In genomic region chr13:98261165-98261672, GRCh38 we compare ENCODE assay signal across 15 cellular contexts.
DNase-seq lines count a peak whose midpoint lies in the region; ATAC-seq, FAIRE-seq and TF ChIP-seq lines count a peak whose summit lies in the region.
"Had no signal": no experiment of that assay in that cellular context is flagged by ENCODE, and none has a peak within 500 bp of the region (broad histone marks: within the 10 kb centered on the region; RNA-seq: fewer than 3 reads in every experiment).

No MANE protein-coding gene starts in this region.

- intact Hi-C loops in Caco-2 (cut with micrococcal nuclease; ENCODE audit: unreplicated experiment), result loop anchor here (1.0 to 10.0 kb wide), 3 partner anchors 12 to 86 kb away; partner anchors contain the start of gene RNF113B
- intact Hi-C loops in HepG2 (cut with micrococcal nuclease; ENCODE audit: unreplicated experiment), result loop anchor here (10.0 kb wide), 1 partner anchor 236 kb away; no protein-coding TSS in a partner anchor
- intact Hi-C loops in sigmoid colon (cut with DNase I), result no loop called here

- no peaks in the 10 kb centered on the region for H3K36me3 ChIP-seq in Caco-2 (ENCODE audit: control insufficient read depth, insufficient read depth, low read length)
- no peaks in the 10 kb centered on the region for H3K36me3 ChIP-seq in SJSA1
- peaks cover 2 to 10% of the 10 kb centered on the region in 2 experiments; a peak in 3 of 5 replicates for H3K36me3 ChIP-seq in HepG2 (replicated peaks in 1 of 2; ENCODE audit: control insufficient read depth in 1 of 2, insufficient read depth in 2 of 2, low read length in 2 of 2)
- H3K36me3 ChIP-seq in sigmoid colon, result no peaks in the 10 kb centered on the region

- DNase-seq in Caco-2 (peak in 1 of 2 experiments; percentile 65), SJSA1 (ENCODE audit: low read depth in 1 of 2, low spot score in 2 of 2) (peak in 1 of 2 experiments; percentile 37), HepG2 (ENCODE audit: low spot score) (peak; percentile 46), sigmoid colon (no peak), DMS 273 treated with DMSO at 0.1 percent for 48 hours (lab: John Stamatoyannopoulos, UW) (no peak)
- DNase-seq in activated CD4-positive, alpha-beta T cell treated with anti-CD3 and anti-CD28 coated beads, Interleukin-2, amount 50 U/mL, for 1 hour, result no peak
- no peak for DNase-seq in stimulated activated naive B cell treated with anti-CD40 and anti-IgM and Interleukin-4, amounts not matched to agents 10 μg/mL and 1 μg/mL and 100 μg/mL, for 72 hours
- DNase-seq: KBM-7, NCI-H1092, NCI-H345, NCI-H526 treated with DMSO at 0.1 percent for 48 hours had no signal

- no peak overlapping the region for H3K4me2 ChIP-seq in HepG2 (ENCODE audit: low read depth, low read length)

- H3K27me3 ChIP-seq in Caco-2 (replicated peaks; ENCODE audit: control insufficient read depth, insufficient read depth, low read length), result no peaks in the 10 kb centered on the region
- H3K27me3 ChIP-seq in SJSA1 (replicated peaks), result no peaks in the 10 kb centered on the region
- no peaks in the 10 kb centered on the region for H3K27me3 ChIP-seq in HepG2 (ENCODE audit: control insufficient read depth in 1 of 2, insufficient read depth in 2 of 2, low read length in 2 of 2)
- H3K27me3 ChIP-seq in sigmoid colon, result no peaks in the 10 kb centered on the region

- H3K36me3 Mint-ChIP-seq in Caco-2 (ENCODE audit: insufficient read depth, unreplicated experiment), result peaks cover 9% of the 10 kb centered on the region
- H3K36me3 Mint-ChIP-seq in stimulated activated naive B cell treated with anti-CD40 and anti-IgM and Interleukin-4, amounts not matched to agents 10 μg/mL and 1 μg/mL and 100 μg/mL, for 72 hours, result no peaks in the 10 kb centered on the region

- H3K4me3 Mint-ChIP-seq in Caco-2 (ENCODE audit: unreplicated experiment), result peak overlapping the region; percentile 3
- no peak overlapping the region for H3K4me3 Mint-ChIP-seq in stimulated activated naive B cell treated with anti-CD40 and anti-IgM and Interleukin-4, amounts not matched to agents 10 μg/mL and 1 μg/mL and 100 μg/mL, for 72 hours

- BruUV-seq in Caco-2 (replicated peaks; lab: Mats Ljungman, UMichigan), result no TSS peak
- BruUV-seq in HepG2 (replicated peaks; lab: Mats Ljungman, UMichigan), result no TSS peak

- no peaks in the 10 kb centered on the region for H3K9me3 ChIP-seq in Caco-2
- H3K9me3 ChIP-seq in SJSA1 (replicated peaks), result no peaks in the 10 kb centered on the region
- no peaks in the 10 kb centered on the region for H3K9me3 ChIP-seq in HepG2 (ENCODE audit: low read length)
- no peaks in the 10 kb centered on the region for H3K9me3 ChIP-seq in sigmoid colon

- TF ChIP-seq POLR2A in HepG2 (IDR thresholded peaks at IDR 0.05; ENCODE audit: insufficient read depth in 1 of 2, low read depth in 2 of 2, low read length in 2 of 2) (no peak), sigmoid colon (IDR thresholded peaks at IDR 0.05) (no peak)

- no peak overlapping the region for H2AFZ ChIP-seq in HepG2 (ENCODE audit: low read length)

- POLR2A ChIA-PET in Caco-2 (lab: Charles Lee), result interaction anchor here (1.4 kb wide), 1 partner anchor 12 kb away, joined by 5 read pairs; no protein-coding TSS in a partner anchor
- POLR2A ChIA-PET in HepG2 (lab: Yijun Ruan, JAX), result interaction anchor here (0.7 to 2.3 kb wide), 2 partner anchors 15 to 320 kb away, joined by 3 to 10 read pairs; no protein-coding TSS in a partner anchor

- in situ Hi-C loops in HepG2 (cut with HindIII; ENCODE audit: extremely low pct_ligation_motif_present, low pct_unique_long_range_greater_than_20kb), result no loop called here

- TF ChIP-seq EP300 in HepG2 (IDR thresholded peaks at IDR 0.05; ENCODE audit: low read depth in 2 of 2, low read length in 2 of 2) (no peak), HepG2 (CRISPR knock-in tag; IDR thresholded peaks at IDR 0.05; ENCODE audit: borderline replicate concordance) (no peak), sigmoid colon (IDR thresholded peaks at IDR 0.05) (no peak)

- peaks cover 27% of the 10 kb centered on the region for H4K20me1 ChIP-seq in HepG2 (ENCODE audit: insufficient read depth, low read length)

- CTCF ChIA-PET in Caco-2 (lab: Charles Lee) (interaction anchor here (1.2 to 1.8 kb wide), 2 partner anchors 11 to 15 kb away, joined by 3 to 5 read pairs; no protein-coding TSS in a partner anchor), HepG2 (lab: Yijun Ruan, JAX; ENCODE audit: low intra/inter-chr PET ratio, low total read pairs) (no interaction called here)

- H3K79me2 ChIP-seq in HepG2 (ENCODE audit: insufficient read depth, low read length), result peaks cover 84% of the 10 kb centered on the region

- H3K9me3 Mint-ChIP-seq in Caco-2 (ENCODE audit: unreplicated experiment), result no peaks in the 10 kb centered on the region
- no peaks in the 10 kb centered on the region for H3K9me3 Mint-ChIP-seq in stimulated activated naive B cell treated with anti-CD40 and anti-IgM and Interleukin-4, amounts not matched to agents 10 μg/mL and 1 μg/mL and 100 μg/mL, for 72 hours

- H3K27me3 Mint-ChIP-seq in Caco-2 (ENCODE audit: insufficient read depth, unreplicated experiment), result no peaks in the 10 kb centered on the region
- peaks cover 0 to 13% of the 10 kb centered on the region in 2 donors for H3K27me3 Mint-ChIP-seq in stimulated activated naive B cell treated with anti-CD40 and anti-IgM and Interleukin-4, amounts not matched to agents 10 μg/mL and 1 μg/mL and 100 μg/mL, for 72 hours

- H3K27ac Mint-ChIP-seq in Caco-2 (ENCODE audit: unreplicated experiment), result peak overlapping the region; percentile 37
- H3K27ac Mint-ChIP-seq in stimulated activated naive B cell treated with anti-CD40 and anti-IgM and Interleukin-4, amounts not matched to agents 10 μg/mL and 1 μg/mL and 100 μg/mL, for 72 hours, result no peak overlapping the region

- TF ChIP-seq RAD21 in HepG2 (CRISPR knock-in tag; IDR thresholded peaks at IDR 0.05), result no peak

- H3K4me1 Mint-ChIP-seq in Caco-2 (ENCODE audit: low read depth, unreplicated experiment), result peaks cover 54% of the 10 kb centered on the region
- no peaks in the 10 kb centered on the region for H3K4me1 Mint-ChIP-seq in stimulated activated naive B cell treated with anti-CD40 and anti-IgM and Interleukin-4, amounts not matched to agents 10 μg/mL and 1 μg/mL and 100 μg/mL, for 72 hours

- H3K27ac ChIP-seq in SJSA1 (peak overlapping the region; percentile 23; the same call in 1 of the 2 replicates), HepG2 (ENCODE audit: extremely low read length, insufficient read depth, low read length) (peak overlapping the region; percentile 4), sigmoid colon (peak overlapping the region in 3 of 4 donors; percentile 69 to 77 (median 73))
- H3K27ac ChIP-seq: C4-2B, RWPE1 had no signal

- TF ChIP-seq CTCF in Caco-2 (IDR thresholded peaks at IDR 0.05; ENCODE audit: insufficient read depth in 1 of 2, low read depth in 1 of 2, low read length in 1 of 2, severe bottlenecking in 1 of 2, unreplicated experiment in 1 of 2) (no peak), HepG2 (CRISPR knock-in tag; IDR thresholded peaks at IDR 0.05) (no peak), sigmoid colon (IDR thresholded peaks at IDR 0.05) (no peak)

- no peak for FAIRE-seq in HepG2 (lab: Jason Lieb, UNC)
- FAIRE-seq: A204.1 had no signal

- ATAC-seq in HepG2, result peak; percentile 33
- no peak for ATAC-seq in HG03175 (IDR thresholded peaks at IDR 0.05; ENCODE audit: unreplicated experiment)
- ATAC-seq in stimulated activated naive B cell treated with anti-CD40 and anti-IgM and Interleukin-4, amounts not matched to agents 10 μg/mL and 1 μg/mL and 100 μg/mL, for 72 hours (replicated peaks), result no peak

- H3K4me3 ChIP-seq in Caco-2 (ENCODE audit: low read depth, low read length) (no peak overlapping the region), SJSA1 (no peak overlapping the region), HepG2 (replicated peaks in 1 of 3; ENCODE audit: insufficient read depth in 1 of 3, low read depth in 2 of 3, low read length in 3 of 3) (no peak overlapping the region), sigmoid colon (no peak overlapping the region)

- WGBS in HepG2 (ENCODE audit: low lambda C conversion rate), result 60% methylated on average over 3 of the region's 6 CpGs
- 90 to 93% methylated on average over 6 of the region's 6 CpGs for WGBS in sigmoid colon, 2 donors

- H3K4me1 ChIP-seq in Caco-2, result peaks cover 50% of the 10 kb centered on the region
- H3K4me1 ChIP-seq in SJSA1 (replicated peaks), result peaks cover 32% of the 10 kb centered on the region
- peaks cover 93% of the 10 kb centered on the region for H3K4me1 ChIP-seq in HepG2 (ENCODE audit: insufficient read depth, low read length)
- peaks cover 0 to 47% (median 19%) of the 10 kb centered on the region in 4 donors for H3K4me1 ChIP-seq in sigmoid colon

- no peak overlapping the region for H3K9ac ChIP-seq in HepG2 (ENCODE audit: insufficient read depth, low read depth, low read length)

TF ChIP-seq in HepG2, 621 proteins besides CTCF, POLR2A, EP300 and RAD21 (continues in another document):
- TF ChIP-seq NR2F6 (IDR thresholded peaks at IDR 0.05), result no peak
- TF ChIP-seq NR2F6 (CRISPR knock-in tag; IDR thresholded peaks at IDR 0.05), result peak; percentile 24; the same call in 1 of the 2 replicates
- TF ChIP-seq NCOA2 (CRISPR knock-in tag; IDR thresholded peaks at IDR 0.05), result peak; percentile 12; the same call in 1 of the 2 replicates
- TF ChIP-seq, protein P1, sequence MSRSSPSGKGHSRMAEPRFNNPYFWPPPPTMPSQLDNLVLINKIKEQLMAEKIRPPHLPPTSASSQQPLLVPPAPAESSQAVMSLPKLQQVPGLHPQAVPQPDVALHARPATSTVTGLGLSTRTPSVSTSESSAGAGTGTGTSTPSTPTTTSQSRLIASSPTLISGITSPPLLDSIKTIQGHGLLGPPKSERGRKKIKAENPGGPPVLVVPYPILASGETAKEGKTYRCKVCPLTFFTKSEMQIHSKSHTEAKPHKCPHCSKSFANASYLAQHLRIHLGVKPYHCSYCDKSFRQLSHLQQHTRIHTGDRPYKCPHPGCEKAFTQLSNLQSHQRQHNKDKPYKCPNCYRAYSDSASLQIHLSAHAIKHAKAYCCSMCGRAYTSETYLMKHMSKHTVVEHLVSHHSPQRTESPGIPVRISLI (CRISPR knock-in tag; IDR thresholded peaks at IDR 0.05; ENCODE audit: borderline replicate concordance), result 0 out of 2 replicates have a peak, but pooled peaks have one; percentile 39

Comparison
In these comparisons a context has a peak if more than half of its experiments do, and no peak if none do; other contexts are left out.
1. H3K27ac ChIP-seq: peak in every context shown above with its lines; median percentile 73 in sigmoid colon; 23 in SJSA1; 4 in HepG2.